In the genomic region with DNA sequence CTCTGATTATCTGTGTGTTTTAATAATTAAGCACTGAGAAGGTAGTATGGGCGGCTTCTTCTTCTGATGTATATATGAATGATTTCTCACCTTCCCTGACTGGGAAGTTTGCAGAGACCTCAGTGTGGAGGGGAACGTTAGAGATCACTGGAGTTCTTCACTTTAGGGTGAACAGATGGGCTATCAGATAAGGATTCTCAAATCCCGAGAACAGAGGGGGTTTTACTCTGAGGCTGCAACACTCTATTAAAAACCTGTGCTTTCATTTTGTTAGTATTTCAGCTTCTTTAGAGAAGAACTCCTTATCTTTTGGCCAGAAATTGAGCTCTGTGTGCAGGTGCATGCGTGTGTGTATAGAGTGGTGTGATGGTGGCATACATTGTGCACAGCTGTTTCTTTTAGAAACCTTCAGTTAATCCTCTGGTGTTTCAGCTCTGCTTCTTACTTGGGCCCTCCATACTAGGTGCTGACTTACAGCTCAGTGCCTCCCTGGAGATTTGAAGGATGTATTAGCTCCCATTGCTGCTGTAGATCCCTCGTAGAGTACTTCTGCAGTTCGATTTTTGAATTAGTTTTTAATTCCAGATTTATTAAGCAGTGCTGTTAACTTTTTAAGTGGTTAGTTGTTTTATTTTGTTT, we compare ENCODE assay signal across 21 cellular contexts.
"Had no signal": no experiment of that assay in that cellular context is flagged by ENCODE, and none has a peak within 500 bp of the region (broad histone marks: within the 10 kb centered on the region; RNA-seq: fewer than 3 reads in every experiment).

No MANE protein-coding gene starts in this region.

- FAIRE-seq: pancreas had no signal

- H3K27ac ChIP-seq: brain microvascular endothelial cell, foreskin keratinocyte, left lung, neutrophil, pancreas, thyroid gland, upper lobe of right lung had no signal

- ATAC-seq: foreskin keratinocyte; left lung; naive thymus-derived CD8-positive, alpha-beta T cell; pancreas; right cardiac atrium; stimulated activated naive CD8-positive, alpha-beta T cell treated with anti-CD3 and anti-CD28 coated beads, Interleukin-15, Interleukin-2, amounts not matched to agents 100 U/mL and 50 U/mL, for 24 hours; upper lobe of right lung had no signal

- DNase-seq: activated CD4-positive, alpha-beta T cell treated with anti-CD3 and anti-CD28 coated beads for 1 hour; activated gamma-delta T cell treated with Interleukin-2 at 50 U/mL for 16 hours; activated T-cell treated with anti-CD3 and anti-CD28 coated beads, Interleukin-2, amount 50 U/mL, for 1 hour; aorta; brain microvascular endothelial cell; caudate nucleus; dermis blood vessel endothelial cell; effector memory CD4-positive, alpha-beta T cell; foreskin keratinocyte; hippocampal formation; kidney glomerular epithelial cell; left lung; naive thymus-derived CD8-positive, alpha-beta T cell; pancreas; right cardiac atrium; stimulated activated CD4-positive, alpha-beta T cell treated with anti-CD3 and anti-CD28 coated beads, Interleukin-4, amount 100 ng/mL, for 4 hours; stimulated activated naive CD8-positive, alpha-beta T cell treated with anti-CD3 and anti-CD28 coated beads, Interleukin-15, Interleukin-2, amounts not matched to agents 100 U/mL and 50 U/mL, for 24 hours; substantia nigra; thyroid gland; upper lobe of right lung had no signal

- H3K36me3 ChIP-seq: brain microvascular endothelial cell, left lung, neutrophil, pancreas, thyroid gland, upper lobe of right lung had no signal

- H3K4me3 ChIP-seq: left lung, pancreas, thyroid gland, upper lobe of right lung had no signal

- H3K4me1 ChIP-seq: foreskin keratinocyte, left lung, pancreas, thyroid gland, upper lobe of right lung had no signal

- H3K9me3 ChIP-seq: left lung, neutrophil, pancreas, thyroid gland, upper lobe of right lung had no signal

- H3K27me3 ChIP-seq: brain microvascular endothelial cell, foreskin keratinocyte, left lung, neutrophil, pancreas, thyroid gland, upper lobe of right lung had no signal
